Comparison of ENCODE assay signal across 1 cellular context in genomic region chr17:44210342-44211192, GRCh38.
A peak's percentile ranks its signal among the peaks of the same experiment; 100 is the strongest.
TF ChIP-seq lines count a peak whose summit lies in the region.

No MANE protein-coding gene starts in this region.

TF ChIP-seq in K562, 482 proteins besides CTCF, POLR2A, EP300 and RAD21 (continued from another document):
- TF ChIP-seq ARID4B (CRISPR knock-in tag; IDR thresholded peaks at IDR 0.05) (peak; percentile 95), PTTG1 (tag; IDR thresholded peaks at IDR 0.05; ENCODE audit: low read depth) (no peak), BMI1 (IDR thresholded peaks at IDR 0.05; ENCODE audit: low read length) (no peak), SMARCC2 (IDR thresholded peaks at IDR 0.05; ENCODE audit: low read depth) (no peak), CBFA2T3 (IDR thresholded peaks at IDR 0.05) (peak; percentile 66), ZNF395 (CRISPR knock-in tag; IDR thresholded peaks at IDR 0.05) (peak; percentile 58; the same call in 1 of the 2 replicates), RBM22 (IDR thresholded peaks at IDR 0.05; ENCODE audit: low read depth, low read length, poor library complexity, severe bottlenecking) (peak; percentile 66), RB1 (IDR thresholded peaks at IDR 0.05; ENCODE audit: low read depth) (peak; percentile 100), ELF4 (CRISPR knock-in tag; IDR thresholded peaks at IDR 0.05) (no peak), BHLHE40 (IDR thresholded peaks at IDR 0.05; ENCODE audit: low read length) (peak; percentile 59; the same call in 1 of the 2 replicates), ZNF561 (CRISPR knock-in tag; conservative IDR thresholded peaks at IDR 0.05) (no peak), ZNF384 (IDR thresholded peaks at IDR 0.05; ENCODE audit: low read depth, low read length) (peak; percentile 81)
